8 cellular contexts compared by ENCODE assay signal in the genomic region with DNA sequence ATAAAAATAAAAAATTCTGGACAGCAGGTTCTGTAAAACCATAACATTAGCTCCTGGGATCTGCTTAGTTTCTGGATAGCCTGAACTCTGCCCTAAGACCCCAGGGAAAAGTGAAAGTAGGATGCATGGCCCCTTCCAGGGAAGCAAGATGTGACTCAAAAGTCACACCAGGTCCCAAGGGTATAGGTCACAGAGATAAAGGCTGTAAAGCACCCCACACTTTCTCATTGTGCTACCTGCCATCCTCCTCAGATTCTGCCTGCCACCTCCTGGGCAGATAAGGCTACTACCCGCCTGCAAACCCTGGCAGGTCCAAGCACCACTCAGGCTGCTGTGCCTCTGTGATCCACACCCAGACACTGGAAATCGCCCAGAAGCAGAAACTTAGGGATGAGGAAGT. TPM values are rescaled to one million over a fixed set of nuclear protein-coding genes. Genes with fewer than 3 reads are reported as not detected.
DNase-seq lines count a peak whose midpoint lies in the region; ATAC-seq, FAIRE-seq and TF ChIP-seq lines count a peak whose summit lies in the region.

No MANE protein-coding gene starts in this region.

- no peak overlapping the region for H3K4me3 ChIP-seq in CD8-positive, alpha-beta T cell (ENCODE audit: low read depth, low read length)
- H3K4me3 ChIP-seq in Jurkat, Clone E6-1 (ENCODE audit: low read length): no peak overlapping the region
- H3K4me3 ChIP-seq in cardiac fibroblast (replicated peaks in 1 of 2; ENCODE audit: low read depth in 2 of 2, low read length in 2 of 2) (no peak overlapping the region), lung (no peak overlapping the region)

- intact Hi-C loops in CD8-positive, alpha-beta T cell (cut with DNase I, micrococcal nuclease): loop anchor here (1.0 to 10.0 kb wide), 9 partner anchors 48 to 401 kb away; a partner anchor contains a TSS

- no peaks in the 10 kb centered on the region for H3K9me3 Mint-ChIP-seq in CD8-positive, alpha-beta T cell

- POLR2A ChIA-PET in CD8-positive, alpha-beta T cell (lab: Charles Lee): interaction anchor here (0.9 to 1.0 kb wide), 2 partner anchors 112 to 115 kb away, joined by 3 to 4 read pairs; no protein-coding TSS in a partner anchor

- no peaks in the 10 kb centered on the region for H3K9me3 ChIP-seq in CD8-positive, alpha-beta T cell (ENCODE audit: low read length)
- no peaks in the 10 kb centered on the region for H3K9me3 ChIP-seq in lung (ENCODE audit: control insufficient read depth in 2 of 2, insufficient read depth in 1 of 2, low read length in 1 of 2)

- H3K4me1 ChIP-seq in CD8-positive, alpha-beta T cell (ENCODE audit: insufficient read depth, low read length): peaks cover 3% of the 10 kb centered on the region
- peaks cover 0 to 2% of the 10 kb centered on the region in 2 donors for H3K4me1 ChIP-seq in lung (ENCODE audit: control insufficient read depth in 2 of 2, insufficient read depth in 2 of 2, low read length in 2 of 2)

- no peak overlapping the region for H3K27ac Mint-ChIP-seq in CD8-positive, alpha-beta T cell

- peak; percentile 40 to 78 (median 64) for DNase-seq in CD8-positive, alpha-beta T cell
- DNase-seq in GM19239 (ENCODE audit: insufficient read length, low spot score): peak; percentile 69
- peak; percentile 46 for DNase-seq in Jurkat, Clone E6-1 (ENCODE audit: low read depth, low spot score)
- peak; percentile 57 for DNase-seq in UCSD-AML1 (lab: John Stamatoyannopoulos, UW; ENCODE audit: unreplicated experiment)
- DNase-seq in cardiac fibroblast (ENCODE audit: low read depth in 2 of 2): peak; percentile 38 to 63
- peak; percentile 59 for DNase-seq in lung (ENCODE audit: low spot score)
- peak; percentile 27 for DNase-seq in stimulated activated CD8-positive, alpha-beta memory T cell treated with anti-CD3 and anti-CD28 coated beads, Interleukin-7, amount 100 ng/mL, for 24 hours (ENCODE audit: low read depth)
- no peak for DNase-seq in NCI-H187 treated with DMSO at 0.1 percent for 48 hours (lab: John Stamatoyannopoulos, UW)

- peak; percentile 68 for TF ChIP-seq CTCF in CD8-positive, alpha-beta T cell (IDR thresholded peaks at IDR 0.05)
- TF ChIP-seq CTCF in cardiac fibroblast (IDR thresholded peaks at IDR 0.05; ENCODE audit: low read depth, low read length) (peak; percentile 64), lung (IDR thresholded peaks at IDR 0.05; ENCODE audit: control extremely low read depth, extremely low read depth) (peak; percentile 50)

- no peaks in the 10 kb centered on the region for H3K36me3 Mint-ChIP-seq in CD8-positive, alpha-beta T cell

- FAIRE-seq in GM19239 (lab: Jason Lieb, UNC): peak; percentile 100

- no peaks in the 10 kb centered on the region for H3K27me3 ChIP-seq in CD8-positive, alpha-beta T cell (ENCODE audit: insufficient read depth, low read length)
- no peaks in the 10 kb centered on the region for H3K27me3 ChIP-seq in lung (ENCODE audit: control insufficient read depth, insufficient read depth)

- H3K27ac ChIP-seq in CD8-positive, alpha-beta T cell (ENCODE audit: low read depth, low read length): no peak overlapping the region
- no peak overlapping the region for H3K27ac ChIP-seq in lung (ENCODE audit: low read depth in 1 of 2, low read length in 1 of 2)

- peak; percentile 100 for ATAC-seq in CD8-positive, alpha-beta T cell
- no peak for ATAC-seq in lung (ENCODE audit: insufficient read depth, low FRiP score)

- H3K27me3 Mint-ChIP-seq in CD8-positive, alpha-beta T cell (ENCODE audit: low read depth): no peaks in the 10 kb centered on the region

- H3K36me3 ChIP-seq in CD8-positive, alpha-beta T cell (ENCODE audit: insufficient read depth, low read length): no peaks in the 10 kb centered on the region
- H3K36me3 ChIP-seq in lung (ENCODE audit: control insufficient read depth in 2 of 2, insufficient read depth in 2 of 2, low read length in 2 of 2): no peaks in the 10 kb centered on the region

- peaks cover 8% of the 10 kb centered on the region for H3K4me1 Mint-ChIP-seq in CD8-positive, alpha-beta T cell (ENCODE audit: low read depth)

- WGBS in lung, 2 donors: 21 to 38% methylated on average over 2 of the region's 2 CpGs

- no peak overlapping the region for H3K4me3 Mint-ChIP-seq in CD8-positive, alpha-beta T cell

- CTCF ChIA-PET in CD8-positive, alpha-beta T cell (lab: Charles Lee): interaction anchor here (0.5 to 8.9 kb wide), 26 partner anchors 9 to 424 kb away, joined by 3 to 104 read pairs (median 4); a partner anchor contains a TSS

RNA-seq across cellular contexts. Expression of a gene that starts 20.6 kb away (rescaled TPM):
- under 1 TPM in 1 of 2 experiments, not detected in 1; 0.17 TPM for total RNA-seq in CD8-positive, alpha-beta T cell
- not detected for polyA plus RNA-seq in Jurkat, Clone E6-1 (2012; ENCODE audit: insufficient read depth, insufficient read length)
- total RNA-seq in lung: 1 to 10 TPM; 2.6 to 6.2 TPM
- 100 to 1,000 TPM in 1 of 2 donors, 1 to 10 TPM in 1; 1.2 to 113 TPM for polyA plus RNA-seq in lung

RNA-seq across cellular contexts. Expression of a gene that starts 21.6 kb away (rescaled TPM):
- not detected for total RNA-seq in CD8-positive, alpha-beta T cell
- not detected for polyA plus RNA-seq in Jurkat, Clone E6-1 (2012; ENCODE audit: insufficient read depth, insufficient read length)
- total RNA-seq in lung: not detected
- under 1 TPM; 0.16 to 0.49 TPM for polyA plus RNA-seq in lung

RNA-seq across cellular contexts. Expression of a gene that starts 44.8 kb away (rescaled TPM):
- total RNA-seq in CD8-positive, alpha-beta T cell: 1 to 10 TPM; 1.5 to 1.9 TPM
- polyA plus RNA-seq in Jurkat, Clone E6-1 (2012; ENCODE audit: insufficient read depth, insufficient read length): 2.3 TPM
- 100 to 1,000 TPM in 1 of 2 donors, 10 to 100 TPM in 1; 84.6 to 127 TPM for total RNA-seq in lung
- polyA plus RNA-seq in lung: 100 to 1,000 TPM in 1 of 2 donors, 10 to 100 TPM in 1; 79.0 to 278 TPM

RNA-seq across cellular contexts. Expression of a gene that starts 59.5 kb away (rescaled TPM):
- not detected for total RNA-seq in CD8-positive, alpha-beta T cell
- not detected for polyA plus RNA-seq in Jurkat, Clone E6-1 (2012; ENCODE audit: insufficient read depth, insufficient read length)
- under 1 TPM in 1 of 2 donors, not detected in 1; 0.09 TPM for total RNA-seq in lung
- polyA plus RNA-seq in lung: under 1 TPM; 0.08 to 0.39 TPM

Comparison
In these comparisons a context has a peak if more than half of its experiments do, and no peak if none do; other contexts are left out.
1. RNA of a gene that starts 44.8 kb away (total RNA-seq): 84.6 to 127 TPM in lung; 1.5 to 1.9 TPM in CD8-positive, alpha-beta T cell; every median in the first group is over 10 times any median in the second.
2. Peak in every context shown above with its lines, with median percentiles within 50 percentile points of each other: CTCF ChIP-seq.